In the genomic region with DNA sequence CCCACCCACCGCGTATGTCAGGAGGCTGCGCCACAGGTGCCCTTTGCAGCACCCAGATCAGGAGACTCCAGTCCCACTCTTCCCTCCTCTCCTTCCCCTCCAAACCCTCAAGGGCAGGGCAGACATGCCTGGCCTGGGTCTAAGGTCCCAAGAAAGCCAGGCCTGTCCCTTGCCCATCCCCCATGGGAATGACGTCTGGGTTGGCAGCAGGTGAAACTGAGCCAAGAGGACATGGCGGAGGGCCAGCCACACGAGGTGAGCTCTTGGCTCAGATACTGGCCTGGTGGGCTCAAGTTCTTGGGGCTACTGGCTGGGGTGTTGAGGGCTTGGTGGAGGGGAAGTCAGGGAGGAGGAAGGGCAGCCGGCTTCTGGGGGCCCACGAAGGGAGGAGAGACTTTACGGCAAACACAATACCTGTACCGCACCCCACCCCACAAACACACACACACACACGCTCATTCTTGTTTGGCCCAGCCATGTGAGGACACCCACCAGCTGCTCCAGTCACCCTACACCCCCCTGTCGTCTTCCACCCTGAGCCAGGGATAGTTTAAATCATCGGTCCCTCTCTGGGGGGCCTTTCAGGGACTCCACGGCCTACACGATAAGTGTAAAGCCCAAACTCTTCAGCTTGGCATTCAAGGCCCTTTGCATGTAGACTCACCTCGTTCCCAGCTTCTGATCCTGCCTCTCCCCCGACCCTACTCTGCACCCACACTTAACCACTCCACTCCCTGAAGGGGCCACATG, we compare ENCODE assay signal across 15 cellular contexts. TPM values are rescaled to one million over a fixed set of nuclear protein-coding genes. Genes with fewer than 3 reads are reported as not detected.
A peak's percentile ranks its signal among the peaks of the same experiment; 100 is the strongest.
DNase-seq lines count a peak whose midpoint lies in the region; ATAC-seq and TF ChIP-seq lines count a peak whose summit lies in the region.
"Had no signal": no experiment of that assay in that cellular context is flagged by ENCODE, and none has a peak within 500 bp of the region (broad histone marks: within the 10 kb centered on the region; RNA-seq: fewer than 3 reads in every experiment).

No MANE protein-coding gene starts in this region.

- no peak overlapping the region for H3K4me3 ChIP-seq in BLaER1 treated with 17β-estradiol and CSF1 and Interleukin-3, amounts not matched to agents 10 nM and 100 nM
- H3K4me3 ChIP-seq: HAP-1, lung, SJCRH30 had no signal

- H3K4me3 Mint-ChIP-seq in endothelial cell (ENCODE audit: unreplicated experiment): no peak overlapping the region
- no peak overlapping the region for H3K4me3 Mint-ChIP-seq in progenitor cell of endocrine pancreas (ENCODE audit: low read depth)
- H3K4me3 Mint-ChIP-seq: CD4-positive, CD25-positive, alpha-beta regulatory T cell; nephron had no signal

- in situ Hi-C loops in G401 (cut with HindIII; ENCODE audit: low sequenced_read_pairs): no loop called here

- no peaks in the 10 kb centered on the region for H3K27me3 ChIP-seq in BLaER1 treated with 17β-estradiol and CSF1 and Interleukin-3, amounts not matched to agents 10 nM and 100 nM
- H3K27me3 ChIP-seq: SJCRH30 had no signal

- no peaks in the 10 kb centered on the region for H3K36me3 Mint-ChIP-seq in endothelial cell (ENCODE audit: low read depth, unreplicated experiment)
- no peaks in the 10 kb centered on the region for H3K36me3 Mint-ChIP-seq in progenitor cell of endocrine pancreas (ENCODE audit: insufficient read depth)
- H3K36me3 Mint-ChIP-seq: CD4-positive, CD25-positive, alpha-beta regulatory T cell had no signal

- H3K9me3 ChIP-seq in BLaER1 treated with 17β-estradiol and CSF1 and Interleukin-3, amounts not matched to agents 10 nM and 100 nM (replicated peaks in 1 of 11): no peaks in the 10 kb centered on the region
- H3K9me3 ChIP-seq: HAP-1, SJCRH30 had no signal

- H3K4me1 ChIP-seq in BLaER1 treated with 17β-estradiol and CSF1 and Interleukin-3, amounts not matched to agents 10 nM and 100 nM: peaks cover 3 to 100% (median 93%) of the 10 kb centered on the region in 10 experiments; a peak in 19 of 20 replicates
- H3K4me1 ChIP-seq: HAP-1, SJCRH30 had no signal

- DNase-seq in G401 (ENCODE audit: low spot score): peak; percentile 4
- DNase-seq in endothelial cell (ENCODE audit: low spot score): peak; percentile 1
- peak; percentile 7 for DNase-seq in progenitor cell of endocrine pancreas (ENCODE audit: low spot score, unreplicated experiment)
- no peak for DNase-seq in NCI-H510A treated with DMSO at 0.1 percent for 48 hours (lab: John Stamatoyannopoulos, UW)
- DNase-seq in GM03348 (ENCODE audit: low spot score): no peak
- DNase-seq: activated CD4-positive, alpha-beta T cell treated with anti-CD3 and anti-CD28 coated beads, Interleukin-2, amount 50 U/mL, for 4 hours; CD4-positive, CD25-positive, alpha-beta regulatory T cell; SJCRH30; stimulated activated CD4-positive, alpha-beta T cell treated with anti-CD3 and anti-CD28 coated beads, Interleukin-4, amount 100 ng/mL, for 24 hours had no signal

- no peak for ATAC-seq in HG03442 (IDR thresholded peaks at IDR 0.05; ENCODE audit: unreplicated experiment)
- ATAC-seq: HepG2 had no signal

- TF ChIP-seq CTCF in endothelial cell (IDR thresholded peaks at IDR 0.05; ENCODE audit: unreplicated experiment) (no peak), progenitor cell of endocrine pancreas (IDR thresholded peaks at IDR 0.05; ENCODE audit: unreplicated experiment) (no peak)

- H3K4me1 Mint-ChIP-seq in endothelial cell (ENCODE audit: unreplicated experiment): peaks cover 8% of the 10 kb centered on the region
- peaks cover 2% of the 10 kb centered on the region for H3K4me1 Mint-ChIP-seq in progenitor cell of endocrine pancreas (ENCODE audit: low read depth)
- H3K4me1 Mint-ChIP-seq: CD4-positive, CD25-positive, alpha-beta regulatory T cell had no signal

- H3K36me3 ChIP-seq in BLaER1 treated with 17β-estradiol and CSF1 and Interleukin-3, amounts not matched to agents 10 nM and 100 nM: no peaks in the 10 kb centered on the region
- H3K36me3 ChIP-seq: HAP-1, SJCRH30 had no signal

- no peak overlapping the region for H3K27ac ChIP-seq in BLaER1 treated with 17β-estradiol and CSF1 and Interleukin-3, amounts not matched to agents 10 nM and 100 nM
- H3K27ac ChIP-seq: SJCRH30 had no signal

- peak overlapping the region in 7 of 11 experiments; percentile 41 to 97 (median 81); a peak in 10 of 22 replicates for H3K4me2 ChIP-seq in BLaER1 treated with 17β-estradiol and CSF1 and Interleukin-3, amounts not matched to agents 10 nM and 100 nM

- no peaks in the 10 kb centered on the region for H4K20me1 ChIP-seq in BLaER1 treated with 17β-estradiol and CSF1 and Interleukin-3, amounts not matched to agents 10 nM and 100 nM

- H3K27ac Mint-ChIP-seq in endothelial cell (ENCODE audit: unreplicated experiment): no peak overlapping the region
- no peak overlapping the region for H3K27ac Mint-ChIP-seq in progenitor cell of endocrine pancreas
- H3K27ac Mint-ChIP-seq: CD4-positive, CD25-positive, alpha-beta regulatory T cell had no signal

- no peaks in the 10 kb centered on the region for H3K9me3 Mint-ChIP-seq in endothelial cell (ENCODE audit: unreplicated experiment)
- no peaks in the 10 kb centered on the region for H3K9me3 Mint-ChIP-seq in progenitor cell of endocrine pancreas (ENCODE audit: low read depth)
- H3K9me3 Mint-ChIP-seq: CD4-positive, CD25-positive, alpha-beta regulatory T cell; nephron had no signal

- peaks cover 16% of the 10 kb centered on the region for H3K27me3 Mint-ChIP-seq in endothelial cell (ENCODE audit: unreplicated experiment)
- H3K27me3 Mint-ChIP-seq in progenitor cell of endocrine pancreas: peaks cover 17% of the 10 kb centered on the region
- H3K27me3 Mint-ChIP-seq: CD4-positive, CD25-positive, alpha-beta regulatory T cell had no signal

- no peak overlapping the region for H3K9ac ChIP-seq in BLaER1 treated with 17β-estradiol and CSF1 and Interleukin-3, amounts not matched to agents 10 nM and 100 nM

RNA-seq across cellular contexts. Expression of gene TNS1, which starts 24.1 kb away (rescaled TPM):
- 0.37 TPM in 1 of 2 replicates, not detected in the other for total RNA-seq in G401 (2014; rRNA removed; shearing (Covaris generic))
- 11.6 TPM for total RNA-seq in endothelial cell (ENCODE audit: unreplicated experiment)
- total RNA-seq in progenitor cell of endocrine pancreas: 7.7 and 7.9 TPM in 2 replicates

RNA-seq across cellular contexts. Expression of gene RUFY4, which starts 42.2 kb away (rescaled TPM):
- not detected in 2 replicates for total RNA-seq in G401 (2014; rRNA removed; shearing (Covaris generic))
- total RNA-seq in endothelial cell (ENCODE audit: unreplicated experiment) (not detected), progenitor cell of endocrine pancreas (not detected in 2 replicates)
- total RNA-seq: HepG2, SJCRH30 had no signal

Comparison
In these comparisons a context has a peak if more than half of its experiments do, and no peak if none do; other contexts are left out.
1. DNase-seq: peak in G401 (single experiment), endothelial cell (single experiment) and progenitor cell of endocrine pancreas (single experiment); none in NCI-H510A treated with DMSO at 0.1 percent for 48 hours (single experiment) and GM03348 (single experiment).